ENCODE assay signal across 26 cellular contexts in genomic region chr11:74685338-74685737, GRCh38. TPM values are rescaled to one million over a fixed set of nuclear protein-coding genes. Genes with fewer than 3 reads are reported as not detected.
"Had no signal": no experiment of that assay in that cellular context is flagged by ENCODE, and none has a peak within 500 bp of the region (broad histone marks: within the 10 kb centered on the region; RNA-seq: fewer than 3 reads in every experiment).

No MANE protein-coding gene starts in this region.

- ATAC-seq: activated T-helper 17 cell treated with anti-CD3 and anti-CD28 coated beads, Interleukin-2, amount 50 U/mL, for 72 hours; Panc1; Right ventricle myocardium inferior; T-cell had no signal

- DNase-seq: activated CD4-positive, alpha-beta memory T cell treated with anti-CD3 and anti-CD28 coated beads for 36 hours; activated CD4-positive, alpha-beta T cell treated with anti-CD3 and anti-CD28 coated beads, Interleukin-2, amount 10 ng/mL, durations not matched to agents 7 days and 5 days; activated CD4-positive, CD25-positive, alpha-beta regulatory T cell; activated gamma-delta T cell; activated naive CD4-positive, alpha-beta T cell treated with anti-CD3 and anti-CD28 coated beads for 36 hours; activated T-cell treated with anti-CD3 and anti-CD28 coated beads for 4 hours; activated T-cell treated with anti-CD3 and anti-CD28 coated beads, Interleukin-2, amount 50 U/mL, for 48 hours; Karpas-422; MM.1S; NCI-H1105; NCI-H1436; NCI-H1694 treated with DMSO at 0.1 percent for 48 hours; NCI-H2029 treated with DMSO at 0.1 percent for 48 hours; NCI-H345; NCI-H510A; NCI-H526 treated with DMSO at 0.1 percent for 48 hours; NK-92 treated with Interleukin-12 subunit alpha and Interleukin-12 subunit beta, amount 100 ng/mL, for 24 hours; T-cell; T-helper 2 cell had no signal

- H3K27ac ChIP-seq: SK-N-MC, VCaP had no signal

- H3K4me3 ChIP-seq: SK-N-MC had no signal

RNA-seq across cellular contexts. Expression of gene CHRDL2, which starts 45.9 kb away (rescaled TPM):
- total RNA-seq: activated CD4-positive, alpha-beta memory T cell treated with anti-CD3 and anti-CD28 coated beads for 36 hours; activated CD4-positive, alpha-beta T cell treated with anti-CD3 and anti-CD28 coated beads, Interleukin-2, amount 10 ng/mL, durations not matched to agents 7 days and 5 days; activated CD8-positive, alpha-beta memory T cell treated with anti-CD3 and anti-CD28 coated beads for 36 hours; activated naive CD4-positive, alpha-beta T cell treated with anti-CD3 and anti-CD28 coated beads for 36 hours; activated T-helper 17 cell treated with anti-CD3 and anti-CD28 coated beads, Interleukin-2, amount 50 U/mL, for 72 hours; astrocyte had no signal
